In genomic region chr7:155407799-155408198, GRCh38 we compare ENCODE assay signal across 11 cellular contexts. TPM values are rescaled to one million over a fixed set of nuclear protein-coding genes. Genes with fewer than 3 reads are reported as not detected.
"Had no signal": no experiment of that assay in that cellular context is flagged by ENCODE, and none has a peak within 500 bp of the region (broad histone marks: within the 10 kb centered on the region; RNA-seq: fewer than 3 reads in every experiment).

No MANE protein-coding gene starts in this region.

- H3K4me3 ChIP-seq: GM23338, HAP-1, K562 had no signal

- DNase-seq: H7, HFFc6, IMR-90, Kasumi-1, KG1 had no signal

- H3K36me3 ChIP-seq: HAP-1 had no signal

- ATAC-seq: GM23338, HCT116, K562 had no signal

- H3K4me1 ChIP-seq: HAP-1 had no signal

- H2AFZ ChIP-seq: GM23338 had no signal

- FAIRE-seq: K562 had no signal

- H3K4me2 ChIP-seq: GM23338 had no signal

- H3K9me3 ChIP-seq: HAP-1 had no signal

- H3K27ac ChIP-seq: HL-60 had no signal

RNA-seq across cellular contexts. Expression of gene EN2, which starts 50.1 kb away (rescaled TPM):
- total RNA-seq: GM23338, H7, HFFc6, HT1080, IMR-90 had no signal
- polyA plus RNA-seq: GM23338, IMR-90 had no signal
